ENCODE assay signal across 9 cellular contexts in the genomic region with DNA sequence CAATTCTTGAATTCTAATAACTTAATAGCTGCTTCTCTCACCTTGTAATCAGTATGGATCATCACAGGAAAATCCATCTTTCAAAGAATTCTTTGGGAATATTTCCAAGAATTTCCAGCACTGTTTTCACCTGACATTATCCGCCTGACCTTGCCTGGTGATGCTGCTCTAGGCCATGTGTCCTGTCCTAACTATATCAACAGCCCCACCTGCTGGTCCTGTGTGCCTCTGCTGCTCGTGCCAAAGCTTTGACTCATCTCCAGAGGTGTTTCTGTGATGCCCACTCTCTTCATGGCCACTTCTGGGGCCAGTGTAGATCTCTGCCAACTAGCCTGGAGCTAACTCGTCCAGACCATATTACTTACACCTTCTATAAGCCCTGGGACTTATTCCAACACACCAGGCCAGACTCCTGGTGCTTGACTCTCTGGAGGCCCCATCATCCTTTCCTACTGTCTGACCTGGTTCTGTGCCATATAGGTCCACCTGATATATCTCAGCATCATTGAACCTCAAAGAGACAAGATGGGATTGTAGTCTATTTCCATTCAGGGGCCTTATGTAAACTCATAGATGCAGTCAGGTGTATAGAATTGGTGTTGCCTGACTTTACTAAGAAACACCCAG.
DNase-seq lines count a peak whose midpoint lies in the region; ATAC-seq and TF ChIP-seq lines count a peak whose summit lies in the region.
"Had no signal": no experiment of that assay in that cellular context is flagged by ENCODE, and none has a peak within 500 bp of the region (broad histone marks: within the 10 kb centered on the region; RNA-seq: fewer than 3 reads in every experiment).

No MANE protein-coding gene starts in this region.

- no peak overlapping the region for H3K9ac ChIP-seq in parathyroid adenoma

- peak; percentile 82 for TF ChIP-seq CTCF in foreskin keratinocyte (conservative IDR thresholded peaks at IDR 0.05)
- peak; percentile 31 for TF ChIP-seq CTCF in parathyroid adenoma (IDR thresholded peaks at IDR 0.05)

- H3K36me3 ChIP-seq in CD4-positive, CD25-positive, alpha-beta regulatory T cell (ENCODE audit: control insufficient read depth, insufficient read depth, low read length), result no peaks in the 10 kb centered on the region
- no peaks in the 10 kb centered on the region for H3K36me3 ChIP-seq in parathyroid adenoma (ENCODE audit: control insufficient read depth, insufficient read depth, low read length)

- peak; percentile 23 to 72 (median 54) for DNase-seq in CD4-positive, CD25-positive, alpha-beta regulatory T cell
- peak; percentile 84 for DNase-seq in HT1080 (ENCODE audit: low read depth)
- DNase-seq in RPMI7951 (ENCODE audit: low read depth), result peak; percentile 60
- peak; percentile 49 for DNase-seq in activated T-helper 2 cell treated with anti-CD3 and anti-CD28 coated beads, Interferon-gamma antibody, Interleukin-2, Interleukin-4, amounts not matched to agents 10 μg/mL and 5 μg/mL and 100 μg/mL, durations not matched to agents 14 hours and 24 hours and 36 hours (ENCODE audit: low spot score)
- DNase-seq in foreskin keratinocyte, result peak; percentile 26 to 62
- no peak for DNase-seq in NCI-H187 treated with DMSO at 0.1 percent for 48 hours (lab: John Stamatoyannopoulos, UW)

- intact Hi-C loops in activated T-helper 2 cell treated with anti-CD3 and anti-CD28 coated beads, Interferon-gamma antibody, Interleukin-2, Interleukin-4, amounts not matched to agents 10 μg/mL and 5 μg/mL and 100 μg/mL, durations not matched to agents 14 hours and 24 hours and 36 hours (cut with micrococcal nuclease), result loop anchor here (2.0 to 5.0 kb wide), 2 partner anchors 58 to 479 kb away; no protein-coding TSS in a partner anchor

- no peaks in the 10 kb centered on the region for H3K27me3 Mint-ChIP-seq in CD4-positive, CD25-positive, alpha-beta regulatory T cell
- H3K27me3 Mint-ChIP-seq in activated T-helper 2 cell treated with anti-CD3 and anti-CD28 coated beads, Interferon-gamma antibody, Interleukin-2, Interleukin-4, amounts not matched to agents 10 μg/mL and 5 μg/mL and 100 μg/mL, durations not matched to agents 14 hours and 24 hours and 36 hours (ENCODE audit: low read depth), result no peaks in the 10 kb centered on the region

- H3K4me2 ChIP-seq in parathyroid adenoma (ENCODE audit: low read length), result no peak overlapping the region

- H3K4me3 ChIP-seq in CD4-positive, CD25-positive, alpha-beta regulatory T cell (ENCODE audit: low read depth, low read length), result no peak overlapping the region
- H3K4me3 ChIP-seq in parathyroid adenoma (ENCODE audit: low read depth, low read length), result no peak overlapping the region

- no peak overlapping the region for H3K27ac Mint-ChIP-seq in CD4-positive, CD25-positive, alpha-beta regulatory T cell
- peak overlapping the region; percentile 38 for H3K27ac Mint-ChIP-seq in activated T-helper 2 cell treated with anti-CD3 and anti-CD28 coated beads, Interferon-gamma antibody, Interleukin-2, Interleukin-4, amounts not matched to agents 10 μg/mL and 5 μg/mL and 100 μg/mL, durations not matched to agents 14 hours and 24 hours and 36 hours
- H3K27ac Mint-ChIP-seq: IgD-negative memory B cell had no signal

- peaks cover 22% of the 10 kb centered on the region for H3K36me3 Mint-ChIP-seq in CD4-positive, CD25-positive, alpha-beta regulatory T cell
- peaks cover 6% of the 10 kb centered on the region for H3K36me3 Mint-ChIP-seq in activated T-helper 2 cell treated with anti-CD3 and anti-CD28 coated beads, Interferon-gamma antibody, Interleukin-2, Interleukin-4, amounts not matched to agents 10 μg/mL and 5 μg/mL and 100 μg/mL, durations not matched to agents 14 hours and 24 hours and 36 hours (ENCODE audit: low read depth)

- no peaks in the 10 kb centered on the region for H3K79me2 ChIP-seq in parathyroid adenoma

- H2AFZ ChIP-seq in parathyroid adenoma, result no peak overlapping the region

- H3K4me3 Mint-ChIP-seq in CD4-positive, CD25-positive, alpha-beta regulatory T cell, result no peak overlapping the region
- no peak overlapping the region for H3K4me3 Mint-ChIP-seq in activated T-helper 2 cell treated with anti-CD3 and anti-CD28 coated beads, Interferon-gamma antibody, Interleukin-2, Interleukin-4, amounts not matched to agents 10 μg/mL and 5 μg/mL and 100 μg/mL, durations not matched to agents 14 hours and 24 hours and 36 hours (ENCODE audit: low read depth)
- H3K4me3 Mint-ChIP-seq: IgD-negative memory B cell had no signal

- no peaks in the 10 kb centered on the region for H3K4me1 ChIP-seq in CD4-positive, CD25-positive, alpha-beta regulatory T cell (ENCODE audit: control insufficient read depth, insufficient read depth, low read length, poor library complexity, severe bottlenecking)
- no peaks in the 10 kb centered on the region for H3K4me1 ChIP-seq in foreskin keratinocyte
- no peaks in the 10 kb centered on the region for H3K4me1 ChIP-seq in parathyroid adenoma

- H3K4me1 Mint-ChIP-seq in CD4-positive, CD25-positive, alpha-beta regulatory T cell, result peaks cover 0 to 6% (median under 1%) of the 10 kb centered on the region in 4 donors
- peaks cover 28% of the 10 kb centered on the region for H3K4me1 Mint-ChIP-seq in activated T-helper 2 cell treated with anti-CD3 and anti-CD28 coated beads, Interferon-gamma antibody, Interleukin-2, Interleukin-4, amounts not matched to agents 10 μg/mL and 5 μg/mL and 100 μg/mL, durations not matched to agents 14 hours and 24 hours and 36 hours (ENCODE audit: low read depth)

- peak; percentile 56 to 60 for ATAC-seq in CD4-positive, CD25-positive, alpha-beta regulatory T cell (ENCODE audit: low read depth in 2 of 2)
- ATAC-seq in GM19324 (IDR thresholded peaks at IDR 0.05; ENCODE audit: low FRiP score, unreplicated experiment), result peak; percentile 77
- ATAC-seq in foreskin keratinocyte, result peak; percentile 92

- no peak overlapping the region for H3K27ac ChIP-seq in CD4-positive, CD25-positive, alpha-beta regulatory T cell (ENCODE audit: insufficient read depth, low read length, poor library complexity, severe bottlenecking)
- no peak overlapping the region for H3K27ac ChIP-seq in foreskin keratinocyte
- H3K27ac ChIP-seq in parathyroid adenoma, result no peak overlapping the region

- no peaks in the 10 kb centered on the region for H3K9me3 Mint-ChIP-seq in CD4-positive, CD25-positive, alpha-beta regulatory T cell
- no peaks in the 10 kb centered on the region for H3K9me3 Mint-ChIP-seq in activated T-helper 2 cell treated with anti-CD3 and anti-CD28 coated beads, Interferon-gamma antibody, Interleukin-2, Interleukin-4, amounts not matched to agents 10 μg/mL and 5 μg/mL and 100 μg/mL, durations not matched to agents 14 hours and 24 hours and 36 hours
- H3K9me3 Mint-ChIP-seq: IgD-negative memory B cell had no signal

- H3K27me3 ChIP-seq in CD4-positive, CD25-positive, alpha-beta regulatory T cell (ENCODE audit: control insufficient read depth, insufficient read depth, low read length), result no peaks in the 10 kb centered on the region
- no peaks in the 10 kb centered on the region for H3K27me3 ChIP-seq in foreskin keratinocyte
- no peaks in the 10 kb centered on the region for H3K27me3 ChIP-seq in parathyroid adenoma (ENCODE audit: control insufficient read depth, insufficient read depth, low read length)

- no peaks in the 10 kb centered on the region for H3K9me3 ChIP-seq in CD4-positive, CD25-positive, alpha-beta regulatory T cell (ENCODE audit: control insufficient read depth in 2 of 2, low read length in 2 of 2)
- no peaks in the 10 kb centered on the region for H3K9me3 ChIP-seq in parathyroid adenoma (ENCODE audit: control insufficient read depth, low read length)
